In genomic region chr21:27511241-27511640, GRCh38 we compare ENCODE assay signal across 18 cellular contexts.
DNase-seq lines count a peak whose midpoint lies in the region; ATAC-seq, FAIRE-seq and TF ChIP-seq lines count a peak whose summit lies in the region.
"Had no signal": no experiment of that assay in that cellular context is flagged by ENCODE, and none has a peak within 500 bp of the region (broad histone marks: within the 10 kb centered on the region; RNA-seq: fewer than 3 reads in every experiment).

No MANE protein-coding gene starts in this region.

- no peaks in the 10 kb centered on the region for H3K36me3 ChIP-seq in IMR-90 (ENCODE audit: control insufficient read depth, insufficient read depth, low read length)
- H3K36me3 ChIP-seq in H1 (ENCODE audit: control insufficient read depth in 2 of 4, insufficient read depth in 4 of 4, low read length in 3 of 4): no peaks in the 10 kb centered on the region
- no peaks in the 10 kb centered on the region for H3K36me3 ChIP-seq in osteoblast (ENCODE audit: insufficient read depth, low read length)
- H3K36me3 ChIP-seq: BLaER1 treated with 17β-estradiol and CSF1 and Interleukin-3, amounts not matched to agents 10 nM and 100 nM had no signal

- no peaks in the 10 kb centered on the region for H4K20me1 ChIP-seq in IMR-90 (ENCODE audit: insufficient read depth, low read length)
- no peaks in the 10 kb centered on the region for H4K20me1 ChIP-seq in H1 (replicated peaks in 1 of 2; ENCODE audit: control insufficient read depth in 1 of 2, insufficient read depth in 2 of 2, low read length in 2 of 2)
- H4K20me1 ChIP-seq in osteoblast (ENCODE audit: insufficient read depth, low read length): no peaks in the 10 kb centered on the region
- H4K20me1 ChIP-seq: BLaER1 treated with 17β-estradiol and CSF1 and Interleukin-3, amounts not matched to agents 10 nM and 100 nM had no signal

- DNase-seq in AG20443 (ENCODE audit: low spot score) (peak; percentile 16), IMR-90 (no peak), H1 (ENCODE audit: low read depth in 1 of 2, low spot score in 2 of 2) (no peak), osteoblast (ENCODE audit: insufficient read length, low spot score, missing footprints) (no peak), HT-29 (ENCODE audit: low spot score) (no peak), DMS153 treated with DMSO at 0.1 percent for 48 hours (lab: John Stamatoyannopoulos, UW; ENCODE audit: unreplicated experiment) (no peak), NCI-H2029 (lab: John Stamatoyannopoulos, UW) (no peak)
- DNase-seq: 8988T; Calu3; CD4-positive, alpha-beta T cell; DMS 273 treated with DMSO at 0.1 percent for 48 hours; DMS79; GF-D8; HCEC 1CT; HFFc6 had no signal

- H3K18ac ChIP-seq in IMR-90 (ENCODE audit: low read depth, low read length): peak overlapping the region; percentile 79; the same call in 1 of the 2 replicates
- H3K18ac ChIP-seq in H1 (ENCODE audit: extremely low read depth, low read length): no peak overlapping the region

- TF ChIP-seq EP300 in H1 (IDR thresholded peaks at IDR 0.05; ENCODE audit: borderline replicate concordance in 1 of 2, low read depth in 2 of 2, low read length in 2 of 2): no peak

- no peak overlapping the region for H3K27ac ChIP-seq in IMR-90 (ENCODE audit: insufficient read depth, low read length)
- no peak overlapping the region for H3K27ac ChIP-seq in H1 (ENCODE audit: low read depth, low read length)
- H3K27ac ChIP-seq in osteoblast (ENCODE audit: low read depth, low read length): no peak overlapping the region
- H3K27ac ChIP-seq: BLaER1 treated with 17β-estradiol and CSF1 and Interleukin-3, amounts not matched to agents 10 nM and 100 nM had no signal

- no peak for TF ChIP-seq RAD21 in IMR-90 (IDR thresholded peaks at IDR 0.05; ENCODE audit: low read length)
- TF ChIP-seq RAD21 in H1 (IDR thresholded peaks at IDR 0.05 in 1 of 2, conservative IDR thresholded peaks at IDR 0.05 in 1 of 2; ENCODE audit: low read depth in 2 of 2, low read length in 2 of 2): no peak

- no peak overlapping the region for H3K9ac ChIP-seq in IMR-90 (ENCODE audit: low read depth, low read length)
- H3K9ac ChIP-seq in H1 (replicated peaks in 1 of 4; ENCODE audit: extremely low read depth in 1 of 4, low read depth in 3 of 4, low read length in 3 of 4): no peak overlapping the region
- H3K9ac ChIP-seq: BLaER1 treated with 17β-estradiol and CSF1 and Interleukin-3, amounts not matched to agents 10 nM and 100 nM had no signal

- H3K4me2 ChIP-seq in IMR-90 (ENCODE audit: low read depth, low read length) (no peak overlapping the region), H1 (ENCODE audit: insufficient read depth in 1 of 2, low read depth in 2 of 2, low read length in 2 of 2) (no peak overlapping the region), osteoblast (ENCODE audit: insufficient read depth, low read length) (no peak overlapping the region)
- H3K4me2 ChIP-seq: BLaER1 treated with 17β-estradiol and CSF1 and Interleukin-3, amounts not matched to agents 10 nM and 100 nM had no signal

- H3K27me3 ChIP-seq in IMR-90 (ENCODE audit: control insufficient read depth, insufficient read depth, low read length) (no peaks in the 10 kb centered on the region), H1 (replicated peaks in 1 of 4; ENCODE audit: control insufficient read depth in 3 of 4, extremely low read depth in 1 of 4, insufficient read depth in 3 of 4, low read length in 3 of 4) (no peaks in the 10 kb centered on the region), osteoblast (ENCODE audit: insufficient read depth, low read length) (no peaks in the 10 kb centered on the region)
- H3K27me3 ChIP-seq: BLaER1 treated with 17β-estradiol and CSF1 and Interleukin-3, amounts not matched to agents 10 nM and 100 nM had no signal

- H3K4me1 ChIP-seq in IMR-90 (ENCODE audit: control insufficient read depth, insufficient read depth, low read length) (no peaks in the 10 kb centered on the region; the same call in 1 of the 2 replicates), H1 (replicated peaks in 1 of 4; ENCODE audit: control insufficient read depth in 3 of 4, insufficient read depth in 4 of 4, low read length in 3 of 4) (no peaks in the 10 kb centered on the region), osteoblast (ENCODE audit: insufficient read depth, low read length) (peaks cover 24% of the 10 kb centered on the region)
- H3K4me1 ChIP-seq: BLaER1 treated with 17β-estradiol and CSF1 and Interleukin-3, amounts not matched to agents 10 nM and 100 nM had no signal

- dilution Hi-C loops in IMR-90 (cut with HindIII; ENCODE audit: low sequenced_read_pairs, unreplicated experiment): no loop called here

- H2BK12ac ChIP-seq in H1 (ENCODE audit: low read depth, low read length): no peak overlapping the region

- H4K5ac ChIP-seq in IMR-90 (ENCODE audit: low read depth, low read length) (peak overlapping the region; percentile 79), H1 (ENCODE audit: insufficient read length, low read depth, low read length) (no peak overlapping the region)

- H2AK9ac ChIP-seq in IMR-90 (replicated peaks; ENCODE audit: low read depth, low read length, poor library complexity): no peak overlapping the region

- H2AK5ac ChIP-seq in IMR-90 (ENCODE audit: low read depth, low read length) (no peak overlapping the region), H1 (ENCODE audit: low read depth, low read length) (no peak overlapping the region)

- H4K91ac ChIP-seq in IMR-90 (ENCODE audit: insufficient read depth, low read depth, low read length): peak overlapping the region; percentile 52; the same call in 1 of the 2 replicates
- no peak overlapping the region for H4K91ac ChIP-seq in H1 (replicated peaks; ENCODE audit: insufficient read length, low read length)

- CTCF ChIA-PET in IMR-90 (lab: Yijun Ruan, JAX) (no interaction called here), H1 (lab: Charles Lee; ENCODE audit: partially characterized antibody) (no interaction called here)

- FAIRE-seq in H1 (lab: Jason Lieb, UNC): no peak
- FAIRE-seq: GM19239 had no signal

- ATAC-seq in IMR-90 (ENCODE audit: low read depth) (no peak), HG03196 (IDR thresholded peaks at IDR 0.05; ENCODE audit: unreplicated experiment) (no peak)

- H2BK120ac ChIP-seq in IMR-90 (ENCODE audit: low read depth, low read length) (peak overlapping the region; percentile 70), H1 (replicated peaks; ENCODE audit: low read depth, low read length) (no peak overlapping the region)

- TF ChIP-seq CTCF in IMR-90 (conservative IDR thresholded peaks at IDR 0.05; ENCODE audit: low read depth, low read length): no peak
- no peak for TF ChIP-seq CTCF in H1 (IDR thresholded peaks at IDR 0.05; ENCODE audit: control extremely low read depth in 1 of 3, insufficient read depth in 1 of 3, low read depth in 1 of 3, low read length in 3 of 3)
- TF ChIP-seq CTCF in osteoblast (IDR thresholded peaks at IDR 0.05; ENCODE audit: extremely low read depth, low read depth, low read length): no peak

- H3K9me3 ChIP-seq in IMR-90 (ENCODE audit: control insufficient read depth, insufficient read depth, low read length) (no peaks in the 10 kb centered on the region), H1 (ENCODE audit: insufficient read depth in 2 of 2, low read depth in 1 of 2, low read length in 1 of 2) (no peaks in the 10 kb centered on the region), osteoblast (ENCODE audit: low read depth, low read length) (no peaks in the 10 kb centered on the region)
- H3K9me3 ChIP-seq: BLaER1 treated with 17β-estradiol and CSF1 and Interleukin-3, amounts not matched to agents 10 nM and 100 nM had no signal

- H3K79me2 ChIP-seq in H1 (ENCODE audit: control insufficient read depth in 1 of 2, insufficient read depth in 2 of 2, low read length in 2 of 2) (no peaks in the 10 kb centered on the region), osteoblast (ENCODE audit: insufficient read depth, low read length) (no peaks in the 10 kb centered on the region)

- no peak overlapping the region for H3K14ac ChIP-seq in IMR-90 (replicated peaks; ENCODE audit: low read depth, low read length)
- no peak overlapping the region for H3K14ac ChIP-seq in H1 (ENCODE audit: insufficient read length)

- H3K9me1 ChIP-seq in IMR-90 (ENCODE audit: insufficient read depth, low read length): no peaks in the 10 kb centered on the region; the same call in 1 of the 2 replicates

- POLR2A ChIA-PET in IMR-90 (lab: Charles Lee; ENCODE audit: unreplicated experiment) (no interaction called here), H1 (lab: Charles Lee; ENCODE audit: partially characterized antibody) (no interaction called here)

- no TSS peak for BruUV-seq in IMR-90 (replicated peaks; lab: Mats Ljungman, UMichigan)

- TF ChIP-seq POLR2A in IMR-90 (IDR thresholded peaks at IDR 0.05; ENCODE audit: low read depth, low read length): no peak
- no peak for TF ChIP-seq POLR2A in H1 (IDR thresholded peaks at IDR 0.05; ENCODE audit: control extremely low read depth in 1 of 2, low read depth in 2 of 2, low read length in 2 of 2)

- H3K4ac ChIP-seq in IMR-90 (ENCODE audit: low read depth, low read length) (peak overlapping the region; percentile 36; the same call in 1 of the 2 replicates), H1 (replicated peaks; ENCODE audit: insufficient read length, low read depth, low read length) (no peak overlapping the region)

- no peak overlapping the region for H3K4me3 ChIP-seq in IMR-90 (ENCODE audit: insufficient read depth, low read depth, low read length)
- no peak overlapping the region for H3K4me3 ChIP-seq in H1 (ENCODE audit: extremely low read depth in 1 of 4, insufficient read depth in 2 of 4, low read depth in 3 of 4, low read length in 4 of 4)
- H3K4me3 ChIP-seq in osteoblast (ENCODE audit: insufficient read depth, low read length): no peak overlapping the region
- H3K4me3 ChIP-seq: BLaER1 treated with 17β-estradiol and CSF1 and Interleukin-3, amounts not matched to agents 10 nM and 100 nM had no signal

- no peak overlapping the region for H2BK5ac ChIP-seq in IMR-90 (ENCODE audit: low read depth, low read length, poor library complexity, severe bottlenecking)
- H2BK5ac ChIP-seq in H1 (ENCODE audit: low read depth, low read length): no peak overlapping the region

- no peak overlapping the region for H2BK15ac ChIP-seq in IMR-90 (ENCODE audit: low read depth, low read length)
- H2BK15ac ChIP-seq in H1 (ENCODE audit: low read length): no peak overlapping the region

- in situ Hi-C loops in IMR-90 (cut with MboI; ENCODE audit: low sequenced_read_pairs): no loop called here

- H3K79me1 ChIP-seq in IMR-90 (ENCODE audit: low read depth in 1 of 2, low read length in 2 of 2) (no peaks in the 10 kb centered on the region), H1 (ENCODE audit: low read depth, low read length) (no peaks in the 10 kb centered on the region)

- H3K23ac ChIP-seq in IMR-90 (ENCODE audit: low read depth, low read length) (no peak overlapping the region), H1 (ENCODE audit: insufficient read length) (no peak overlapping the region)

- no peak overlapping the region for H2AFZ ChIP-seq in IMR-90 (replicated peaks; ENCODE audit: low read length, poor library complexity)
- no peak overlapping the region for H2AFZ ChIP-seq in H1 (ENCODE audit: low read length)
- H2AFZ ChIP-seq in osteoblast (ENCODE audit: low read length): peak overlapping the region; percentile 33

- intact Hi-C loops in IMR-90 (cut with micrococcal nuclease): no loop called here

- no peak overlapping the region for H4K8ac ChIP-seq in IMR-90 (ENCODE audit: low read depth in 2 of 2, low read length in 2 of 2)
- H4K8ac ChIP-seq in H1 (ENCODE audit: extremely low read depth, insufficient read depth, low read length): no peak overlapping the region

- no peaks in the 10 kb centered on the region for H3K23me2 ChIP-seq in H1 (ENCODE audit: low read depth, low read length)

- H2BK20ac ChIP-seq in IMR-90 (ENCODE audit: low read depth, low read length): peak overlapping the region; percentile 69
- 0 out of 2 replicates have a peak overlapping the region, but pooled peaks have one; percentile 21 for H2BK20ac ChIP-seq in H1 (ENCODE audit: low read length)

- H3K56ac ChIP-seq in IMR-90 (ENCODE audit: extremely low read depth, insufficient read depth, low read length): no peak overlapping the region
- no peak overlapping the region for H3K56ac ChIP-seq in H1 (replicated peaks; ENCODE audit: insufficient read length, low read depth, low read length)
